Comparison of ENCODE assay signal across 10 cellular contexts in the genomic region with DNA sequence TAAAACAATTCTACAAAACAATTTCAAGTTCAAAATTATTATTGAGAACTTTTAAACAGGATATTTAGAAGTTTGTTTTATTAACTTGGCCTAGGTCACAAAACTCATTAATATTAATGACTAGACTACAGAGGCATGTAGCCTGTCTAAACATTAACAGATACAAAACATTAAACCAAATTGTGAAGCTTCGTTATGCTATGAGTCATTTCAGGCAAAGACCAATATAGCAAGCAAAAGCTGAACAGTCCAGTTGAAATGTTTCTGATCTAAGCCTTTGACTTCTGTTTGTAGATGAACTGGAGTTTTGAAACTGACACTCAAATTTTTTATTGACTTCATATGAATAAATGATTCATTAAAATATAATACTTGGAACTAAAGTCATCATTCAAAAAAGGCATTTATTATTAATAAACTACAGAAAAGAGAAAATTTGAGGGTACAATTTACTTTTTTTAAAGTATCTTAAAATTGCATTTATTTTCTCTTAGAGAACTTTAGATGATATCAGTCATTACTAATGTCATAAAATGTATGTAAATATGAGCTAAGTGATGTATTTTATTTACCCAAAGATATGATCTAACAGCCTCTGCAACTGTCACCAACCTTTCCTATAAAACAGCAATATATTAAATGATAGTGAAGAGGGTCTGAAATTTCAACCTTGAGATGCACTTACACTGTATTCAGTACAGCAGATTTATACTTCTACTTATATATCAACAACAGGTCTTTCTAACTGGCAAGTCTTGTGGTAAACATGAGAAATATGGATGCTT.
DNase-seq lines count a peak whose midpoint lies in the region; ATAC-seq, FAIRE-seq and TF ChIP-seq lines count a peak whose summit lies in the region.
"Had no signal": no experiment of that assay in that cellular context is flagged by ENCODE, and none has a peak within 500 bp of the region (broad histone marks: within the 10 kb centered on the region; RNA-seq: fewer than 3 reads in every experiment).

No MANE protein-coding gene starts in this region.

- BruUV-seq in PC-9 (replicated peaks; lab: Mats Ljungman, UMichigan), result no TSS peak

- no peaks in the 10 kb centered on the region for H3K9me2 ChIP-seq in PC-9 (ENCODE audit: insufficient read depth)

- H3K36me3 ChIP-seq in kidney (ENCODE audit: control insufficient read depth in 1 of 2, insufficient read depth in 2 of 2, low read length in 2 of 2) (no peaks in the 10 kb centered on the region), PC-9 (ENCODE audit: low read depth) (no peaks in the 10 kb centered on the region)

- CTCF ChIA-PET in PC-9 (lab: Charles Lee), result interaction anchor here (0.6 kb wide), 1 partner anchor 86 kb away, joined by 3 read pairs; no protein-coding TSS in a partner anchor

- H3K9ac ChIP-seq in kidney (ENCODE audit: low read length in 2 of 2), result no peak overlapping the region

- H4K20me1 ChIP-seq in PC-9 (ENCODE audit: insufficient read depth), result no peaks in the 10 kb centered on the region

- peak; percentile 99 for FAIRE-seq in kidney (lab: Jason Lieb, UNC)
- FAIRE-seq: endothelial cell of umbilical vein had no signal

- no peak overlapping the region for H2AFZ ChIP-seq in PC-9

- H3K4me3 ChIP-seq in kidney (ENCODE audit: low read length in 2 of 2), result peak overlapping the region in 1 of 2 donors; percentile 22
- H3K4me3 ChIP-seq in PC-9, result no peak overlapping the region

- no peak for DNase-seq in kidney
- DNase-seq in activated CD8-positive, alpha-beta memory T cell treated with anti-CD3 and anti-CD28 coated beads for 24 hours, result no peak
- no peak for DNase-seq in ecto neural progenitor cell (ENCODE audit: low spot score)
- DNase-seq in PC-9, result no peak
- DNase-seq in posterior vena cava (ENCODE audit: low spot score), result no peak
- DNase-seq: naive B cell had no signal

- H3K79me2 ChIP-seq in PC-9 (ENCODE audit: low read depth), result no peaks in the 10 kb centered on the region

- intact Hi-C loops in kidney (cut with DNase I) (no loop called here), PC-9 (cut with micrococcal nuclease; ENCODE audit: unreplicated experiment) (no loop called here), posterior vena cava (cut with DNase I) (no loop called here)

- ATAC-seq in GM18517 (IDR thresholded peaks at IDR 0.05; ENCODE audit: unreplicated experiment) (peak; percentile 100), GM21786 (IDR thresholded peaks at IDR 0.05; ENCODE audit: unreplicated experiment) (peak; percentile 98), HG03442 (IDR thresholded peaks at IDR 0.05; ENCODE audit: unreplicated experiment) (peak; percentile 97)

- TF ChIP-seq CTCF in kidney (IDR thresholded peaks at IDR 0.05; ENCODE audit: borderline replicate concordance, extremely low read depth, insufficient read depth), result no peak
- no peak for TF ChIP-seq CTCF in PC-9 (conservative IDR thresholded peaks at IDR 0.05)

- no peaks in the 10 kb centered on the region for H3F3A ChIP-seq in PC-9 (ENCODE audit: insufficient read depth, low read depth)

- H3K27ac ChIP-seq in kidney (ENCODE audit: low read depth in 2 of 2, low read length in 2 of 2) (peak overlapping the region; percentile 1 to 34), PC-9 (no peak overlapping the region)

- no peaks in the 10 kb centered on the region for H3K27me3 ChIP-seq in PC-9 (ENCODE audit: insufficient read depth, low read depth)

- no peak overlapping the region for H3K4me2 ChIP-seq in PC-9

- H3K9me3 ChIP-seq in kidney (ENCODE audit: control insufficient read depth in 1 of 2, low read length in 2 of 2) (peaks cover 0 to 15% of the 10 kb centered on the region in 2 donors), PC-9 (ENCODE audit: insufficient read depth, low read depth) (peaks cover 12% of the 10 kb centered on the region)

- POLR2A ChIA-PET in PC-9 (lab: Charles Lee; ENCODE audit: unreplicated experiment), result no interaction called here

- peaks cover 5 to 8% of the 10 kb centered on the region in 2 donors for H3K4me1 ChIP-seq in kidney (ENCODE audit: control insufficient read depth in 1 of 2, insufficient read depth in 1 of 2, low read depth in 1 of 2, low read length in 2 of 2)
- no peaks in the 10 kb centered on the region for H3K4me1 ChIP-seq in PC-9 (replicated peaks; ENCODE audit: insufficient read depth)
